Comparison of ENCODE assay signal across 26 cellular contexts in genomic region chrX:107447642-107448041, GRCh38. TPM values are rescaled to one million over a fixed set of nuclear protein-coding genes. Genes with fewer than 3 reads are reported as not detected.
"Had no signal": no experiment of that assay in that cellular context is flagged by ENCODE, and none has a peak within 500 bp of the region (broad histone marks: within the 10 kb centered on the region; RNA-seq: fewer than 3 reads in every experiment).

No MANE protein-coding gene starts in this region.

- H3K36me3 ChIP-seq: adrenal gland, ascending aorta, breast epithelium, esophagus muscularis mucosa, heart right ventricle, pancreas, transverse colon had no signal

- ATAC-seq: activated CD8-positive, alpha-beta T cell treated with anti-CD3 and anti-CD28 coated beads, Interleukin-2, amount 10 ng/mL, durations not matched to agents 7 days and 5 days; activated T-helper 17 cell treated with anti-CD3 and anti-CD28 coated beads, Interleukin-2, amount 50 U/mL, for 72 hours; heart right ventricle; left lobe of liver; naive thymus-derived CD4-positive, alpha-beta T cell; pancreas; psoas muscle; stimulated activated naive CD8-positive, alpha-beta T cell treated with anti-CD3 and anti-CD28 coated beads, Interleukin-15, Interleukin-2, amounts not matched to agents 100 U/mL and 50 U/mL, for 24 hours; T-cell had no signal

- DNase-seq: activated CD4-positive, alpha-beta T cell treated with anti-CD3 and anti-CD28 coated beads for 1 hour; activated CD4-positive, alpha-beta T cell treated with anti-CD3 and anti-CD28 coated beads, Interleukin-2, amount 50 U/mL, for 1 hour; activated CD8-positive, alpha-beta T cell treated with anti-CD3 and anti-CD28 coated beads, Interleukin-2, amount 10 ng/mL, durations not matched to agents 7 days and 5 days; activated naive CD4-positive, alpha-beta T cell; activated T-cell treated with anti-CD3 and anti-CD28 coated beads, Interleukin-2, amount 50 U/mL, for 1 hour; adrenal gland; effector memory CD4-positive, alpha-beta T cell; heart right ventricle; immature natural killer cell; naive thymus-derived CD4-positive, alpha-beta T cell; pancreas; psoas muscle; right cardiac atrium; stimulated activated CD4-positive, alpha-beta T cell treated with anti-CD3 and anti-CD28 coated beads, Interleukin-12 subunit alpha, Interleukin-12 subunit beta, amount 100 ng/mL, for 4 hours; stimulated activated CD4-positive, alpha-beta T cell treated with anti-CD3 and anti-CD28 coated beads, Interleukin-4, amount 100 ng/mL, for 4 hours; stimulated activated naive CD8-positive, alpha-beta T cell treated with anti-CD3 and anti-CD28 coated beads, Interleukin-15, Interleukin-2, amounts not matched to agents 100 U/mL and 50 U/mL, for 24 hours; T-cell; transverse colon had no signal

- H3K4me1 ChIP-seq: adrenal gland, ascending aorta, breast epithelium, heart right ventricle, pancreas, psoas muscle had no signal

- H3K9me3 ChIP-seq: adrenal gland, ascending aorta, breast epithelium, esophagus muscularis mucosa, heart right ventricle, pancreas, psoas muscle, transverse colon had no signal

- H3K4me3 ChIP-seq: adrenal gland, ascending aorta, breast epithelium, esophagus muscularis mucosa, heart right ventricle, lung, pancreas, psoas muscle, transverse colon had no signal

- H3K27ac ChIP-seq: adrenal gland, ascending aorta, breast epithelium, esophagus muscularis mucosa, heart right ventricle, pancreas, psoas muscle, transverse colon had no signal

RNA-seq across cellular contexts. Expression of gene FRMPD3, which starts 1.8 kb away (rescaled TPM):
- total RNA-seq: activated T-helper 17 cell treated with anti-CD3 and anti-CD28 coated beads, Interleukin-2, amount 50 U/mL, for 72 hours; dermis microvascular lymphatic vessel endothelial cell; fibroblast of villous mesenchyme; left lobe of liver had no signal
- polyA plus RNA-seq: naive thymus-derived CD4-positive, alpha-beta T cell had no signal
